ENCODE assay signal across 8 cellular contexts in the genomic region with DNA sequence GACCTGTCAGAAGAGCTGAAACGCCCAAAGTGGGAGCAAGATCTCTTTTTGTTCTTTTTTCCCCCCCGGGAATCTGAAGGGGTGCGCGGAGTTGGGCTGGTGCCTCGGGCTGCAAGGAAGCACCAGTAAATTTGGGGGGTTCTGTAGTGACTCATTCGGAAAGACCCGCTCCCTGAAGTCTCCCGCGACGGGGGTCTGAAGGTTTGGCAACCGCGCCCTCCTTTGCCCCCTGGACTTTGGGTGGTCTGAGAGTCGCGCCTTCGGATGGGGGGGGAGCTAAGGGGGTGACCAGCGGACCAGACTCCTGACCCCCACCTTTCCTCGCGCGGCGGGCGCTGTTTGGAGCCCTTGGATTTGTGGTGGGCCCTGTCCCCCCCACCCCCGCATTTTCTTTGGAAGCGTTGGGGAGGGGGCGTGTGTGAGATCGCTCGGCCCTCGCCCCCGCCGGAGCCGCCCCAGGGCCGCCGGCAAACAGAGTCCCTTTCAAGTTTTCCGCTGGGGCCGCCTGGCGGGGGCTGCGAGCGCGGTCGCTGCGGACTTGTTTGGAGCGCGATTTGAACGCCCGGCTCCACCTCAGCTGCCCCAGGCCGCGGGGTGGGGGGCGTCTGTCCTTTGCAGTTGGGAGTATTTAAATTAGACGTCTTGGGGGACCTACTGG. TPM values are rescaled to one million over a fixed set of nuclear protein-coding genes. Genes with fewer than 3 reads are reported as not detected.
DNase-seq lines count a peak whose midpoint lies in the region; ATAC-seq, FAIRE-seq and TF ChIP-seq lines count a peak whose summit lies in the region.

No MANE protein-coding gene starts in this region.

- no peak for FAIRE-seq in pancreas (lab: Jason Lieb, UNC)

- H3K4me1 ChIP-seq in gastroesophageal sphincter: peaks cover 0 to 82% (median 57%) of the 10 kb centered on the region in 3 donors
- H3K4me1 ChIP-seq in pancreas: peaks cover 27 to 44% (median 28%) of the 10 kb centered on the region in 3 donors

- POLR2A ChIA-PET in WTC11 (lab: Charles Lee): interaction anchor here (0.6 to 3.2 kb wide), 7 partner anchors 10 to 95 kb away, joined by 3 to 22 read pairs (median 3); no protein-coding TSS in a partner anchor

- H3K27ac ChIP-seq in gastroesophageal sphincter: peak overlapping the region; percentile 26 to 94 (median 92)
- peak overlapping the region; percentile 94 to 96 (median 96) for H3K27ac ChIP-seq in pancreas

- H3K4me3 ChIP-seq in gastroesophageal sphincter (peak overlapping the region; percentile 29 to 90), pancreas (peak overlapping the region; percentile 98 to 99 (median 98))

- ATAC-seq in WTC11 (no peak), gastroesophageal sphincter (no peak), pancreas (peak in 1 of 4 donors; percentile 7), HG02642 (IDR thresholded peaks at IDR 0.05; ENCODE audit: poor library complexity, unreplicated experiment) (no peak)

- H3K36me3 ChIP-seq in gastroesophageal sphincter: no peaks in the 10 kb centered on the region
- H3K36me3 ChIP-seq in pancreas: no peaks in the 10 kb centered on the region

- peaks cover 4% of the 10 kb centered on the region for H3K36me3 Mint-ChIP-seq in T-helper 1 cell treated with Interleukin-12 subunit alpha and Interleukin-12 subunit beta and Interleukin-4 antibody, amounts not matched to agents 30 μg/mL and 1 μg/mL, for 36 hours (ENCODE audit: low read depth)
- H3K36me3 Mint-ChIP-seq in WTC11: no peaks in the 10 kb centered on the region

- H3K9me3 Mint-ChIP-seq in T-helper 1 cell treated with Interleukin-12 subunit alpha and Interleukin-12 subunit beta and Interleukin-4 antibody, amounts not matched to agents 30 μg/mL and 1 μg/mL, for 36 hours: no peaks in the 10 kb centered on the region
- no peaks in the 10 kb centered on the region for H3K9me3 Mint-ChIP-seq in WTC11

- TF ChIP-seq CTCF in WTC11 (IDR thresholded peaks at IDR 0.05) (no peak), gastroesophageal sphincter (IDR thresholded peaks at IDR 0.05) (peak in 3 of 4 experiments; percentile 48 to 58 (median 57)), pancreas (IDR thresholded peaks at IDR 0.05) (peak in 2 of 4 donors; percentile 20 to 25)

- H3K4me3 Mint-ChIP-seq in T-helper 1 cell treated with Interleukin-12 subunit alpha and Interleukin-12 subunit beta and Interleukin-4 antibody, amounts not matched to agents 30 μg/mL and 1 μg/mL, for 36 hours: peak overlapping the region; percentile 75
- H3K4me3 Mint-ChIP-seq in WTC11: peak overlapping the region; percentile 98

- TF ChIP-seq EP300 in gastroesophageal sphincter (IDR thresholded peaks at IDR 0.05): no peak

- CTCF ChIA-PET in WTC11 (lab: Charles Lee): interaction anchor here (0.8 to 9.5 kb wide), 6 partner anchors 10 to 125 kb away, joined by 4 to 235 read pairs (median 16); no protein-coding TSS in a partner anchor

- 3% methylated on average over 7 of the region's 48 CpGs; no CpG with 5 or more reads in 1 of the 2 donors for WGBS in gastroesophageal sphincter (ENCODE audit: low coverage in 1 of 2), 2 donors
- WGBS in pancreas, 2 donors: 1% methylated on average over 42 to 48 of the region's 48 CpGs

- intact Hi-C loops in pancreas (cut with DNase I): loop anchor here in 2 of 3 donors (5.0 kb wide), 1 partner anchor 37 kb away; no protein-coding TSS in a partner anchor

- peaks cover 81% of the 10 kb centered on the region for H3K27me3 Mint-ChIP-seq in T-helper 1 cell treated with Interleukin-12 subunit alpha and Interleukin-12 subunit beta and Interleukin-4 antibody, amounts not matched to agents 30 μg/mL and 1 μg/mL, for 36 hours (ENCODE audit: low read depth)
- H3K27me3 Mint-ChIP-seq in WTC11 (ENCODE audit: low read depth): peaks cover 18% of the 10 kb centered on the region

- H3K27me3 ChIP-seq in gastroesophageal sphincter (peaks cover 6% of the 10 kb centered on the region), pancreas (no peaks in the 10 kb centered on the region)

- H3K9me3 ChIP-seq in gastroesophageal sphincter (no peaks in the 10 kb centered on the region), pancreas (no peaks in the 10 kb centered on the region)

- TF ChIP-seq POLR2A in gastroesophageal sphincter (IDR thresholded peaks at IDR 0.05): no peak

- peak overlapping the region; percentile 43 for H3K27ac Mint-ChIP-seq in T-helper 1 cell treated with Interleukin-12 subunit alpha and Interleukin-12 subunit beta and Interleukin-4 antibody, amounts not matched to agents 30 μg/mL and 1 μg/mL, for 36 hours
- H3K27ac Mint-ChIP-seq in WTC11: peak overlapping the region; percentile 98

- H3K4me1 Mint-ChIP-seq in T-helper 1 cell treated with Interleukin-12 subunit alpha and Interleukin-12 subunit beta and Interleukin-4 antibody, amounts not matched to agents 30 μg/mL and 1 μg/mL, for 36 hours (ENCODE audit: low read depth): peaks cover 23% of the 10 kb centered on the region
- H3K4me1 Mint-ChIP-seq in WTC11: peaks cover 60% of the 10 kb centered on the region

- DNase-seq in T-helper 1 cell (no peak), WTC11 (ENCODE audit: low spot score) (peak; percentile 72), pancreas (peak in 4 of 6 donors; percentile 57 to 84 (median 76)), NCI-H1436 (lab: John Stamatoyannopoulos, UW) (no peak), H4 (ENCODE audit: low spot score) (no peak)

TF ChIP-seq in WTC11, 78 proteins besides CTCF, POLR2A, EP300 and RAD21:
- TF ChIP-seq, protein P1, sequence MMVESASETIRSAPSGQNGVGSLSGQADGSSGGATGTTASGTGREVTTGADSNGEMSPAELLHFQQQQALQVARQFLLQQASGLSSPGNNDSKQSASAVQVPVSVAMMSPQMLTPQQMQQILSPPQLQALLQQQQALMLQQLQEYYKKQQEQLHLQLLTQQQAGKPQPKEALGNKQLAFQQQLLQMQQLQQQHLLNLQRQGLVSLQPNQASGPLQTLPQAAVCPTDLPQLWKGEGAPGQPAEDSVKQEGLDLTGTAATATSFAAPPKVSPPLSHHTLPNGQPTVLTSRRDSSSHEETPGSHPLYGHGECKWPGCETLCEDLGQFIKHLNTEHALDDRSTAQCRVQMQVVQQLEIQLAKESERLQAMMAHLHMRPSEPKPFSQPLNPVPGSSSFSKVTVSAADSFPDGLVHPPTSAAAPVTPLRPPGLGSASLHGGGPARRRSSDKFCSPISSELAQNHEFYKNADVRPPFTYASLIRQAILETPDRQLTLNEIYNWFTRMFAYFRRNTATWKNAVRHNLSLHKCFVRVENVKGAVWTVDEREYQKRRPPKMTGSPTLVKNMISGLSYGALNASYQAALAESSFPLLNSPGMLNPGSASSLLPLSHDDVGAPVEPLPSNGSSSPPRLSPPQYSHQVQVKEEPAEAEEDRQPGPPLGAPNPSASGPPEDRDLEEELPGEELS (CRISPR knock-in tag; IDR thresholded peaks at IDR 0.05): 0 out of 2 replicates have a peak, but pooled peaks have one; percentile 23
- TF ChIP-seq ZNF423 (CRISPR knock-in tag; IDR thresholded peaks at IDR 0.05): no peak

RNA-seq across cellular contexts. Expression of a gene that starts 2.0 kb away (rescaled TPM):
- total RNA-seq in WTC11 (2021): 77.5 to 97.2 TPM (median 78.0 TPM) in 3 replicates
- total RNA-seq in gastroesophageal sphincter: 10 to 100 TPM; 30.0 to 50.7 (median 35.1) TPM
- 10 to 100 TPM; 39.5 to 70.5 (median 45.4) TPM for total RNA-seq in pancreas
- polyA plus RNA-seq in pancreas: 10 to 100 TPM; 33.0 to 36.4 TPM
- total RNA-seq in H4 (2014; rRNA removed; shearing (Covaris generic)): 46.9 and 55.1 TPM in 2 replicates

Comparison
In these comparisons a context has a peak if more than half of its experiments do, and no peak if none do; other contexts are left out.
1. DNase-seq: peak in WTC11 (single experiment) and pancreas (4 of 6); none in T-helper 1 cell (0 of 5), NCI-H1436 (single experiment) and H4 (single experiment).